ENCODE assay signal across 8 cellular contexts in the genomic region with DNA sequence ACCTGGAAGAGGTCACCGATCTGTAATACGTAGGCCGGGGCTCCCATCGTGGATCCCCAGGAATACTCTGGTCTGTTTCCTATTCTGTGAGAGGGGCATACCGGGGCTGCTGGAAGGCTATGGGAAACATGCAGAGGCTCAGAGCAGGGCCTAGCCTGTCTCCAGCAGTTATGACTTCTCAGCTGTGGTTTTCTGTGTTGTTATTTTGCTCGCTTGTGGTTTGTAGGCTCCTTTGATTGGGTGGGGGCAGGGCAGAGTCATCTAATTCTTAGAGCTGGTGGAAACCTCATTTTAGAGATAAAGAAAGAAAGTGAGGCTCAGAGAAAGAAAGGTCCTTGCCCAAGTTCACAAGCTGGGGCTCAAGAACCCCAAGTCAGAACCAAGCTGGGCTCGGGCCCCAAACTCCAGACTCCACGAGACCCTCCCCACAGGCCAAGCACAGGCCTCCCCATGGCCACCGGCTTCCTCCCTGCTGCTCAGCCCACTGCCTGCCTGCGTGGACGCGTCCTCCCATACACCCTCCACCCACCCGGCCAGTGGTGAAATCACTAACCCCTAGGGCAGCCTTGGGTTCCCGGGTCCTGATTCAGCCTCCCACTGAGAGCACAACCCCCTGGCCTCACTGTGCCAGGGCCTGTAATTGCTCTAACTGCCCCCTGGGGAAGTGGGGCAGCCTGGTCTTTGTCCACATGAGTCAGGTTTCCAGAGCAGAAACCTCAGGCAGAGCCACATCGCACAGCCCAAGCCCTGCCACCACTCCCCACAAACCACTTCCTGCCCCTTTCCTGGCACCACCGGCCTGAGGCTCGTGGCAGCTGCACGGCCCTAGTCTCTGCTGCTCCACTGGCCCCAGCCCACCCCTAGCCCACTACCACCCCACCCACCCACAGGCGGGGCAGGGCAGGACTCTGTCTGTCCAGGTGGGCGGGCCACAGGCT.
DNase-seq lines count a peak whose midpoint lies in the region; ATAC-seq, FAIRE-seq and TF ChIP-seq lines count a peak whose summit lies in the region.

No MANE protein-coding gene starts in this region.

- H3K36me3 Mint-ChIP-seq in Caco-2 (ENCODE audit: insufficient read depth, unreplicated experiment), result peaks cover 19% of the 10 kb centered on the region
- no peaks in the 10 kb centered on the region for H3K36me3 Mint-ChIP-seq in natural killer cell

- ATAC-seq in GM21576 (IDR thresholded peaks at IDR 0.05; ENCODE audit: unreplicated experiment), result peak; percentile 38
- peak; percentile 70 to 73 for ATAC-seq in activated CD4-positive, CD25-positive, alpha-beta regulatory T cell treated with anti-CD3 and anti-CD28 coated beads, Interleukin-2, amount 50 U/mL, for 24 hours
- peak; percentile 58 to 87 (median 81) for ATAC-seq in natural killer cell

- no peak for TF ChIP-seq POLR2A in transverse colon (IDR thresholded peaks at IDR 0.05)

- intact Hi-C loops in Caco-2 (cut with micrococcal nuclease; ENCODE audit: unreplicated experiment) (loop anchor here (5.0 kb wide), 1 partner anchor 900 kb away; no protein-coding TSS in a partner anchor), natural killer cell (cut with micrococcal nuclease) (loop anchor here (1.0 to 5.0 kb wide), 9 partner anchors 16 to 1024 kb away; partner anchors contain the start of gene TLE3), transverse colon (cut with DNase I; ENCODE audit: low total_unique reads) (loop anchor here (2.0 kb wide), 1 partner anchor 1014 kb away; no protein-coding TSS in a partner anchor)

- 77% methylated on average over 20 of the region's 20 CpGs; no CpG with 5 or more reads in 1 of the 2 donors for WGBS in transverse colon (ENCODE audit: low coverage in 1 of 2), 2 donors

- no peak for TF ChIP-seq CTCF in Caco-2 (IDR thresholded peaks at IDR 0.05; ENCODE audit: insufficient read depth in 1 of 2, low read depth in 1 of 2, low read length in 1 of 2, severe bottlenecking in 1 of 2, unreplicated experiment in 1 of 2)
- TF ChIP-seq CTCF in choroid plexus epithelial cell (conservative IDR thresholded peaks at IDR 0.05; ENCODE audit: low read depth, low read length), result no peak
- TF ChIP-seq CTCF in natural killer cell (IDR thresholded peaks at IDR 0.05), result no peak
- TF ChIP-seq CTCF in transverse colon (IDR thresholded peaks at IDR 0.05), result peak in 1 of 5 experiments; percentile 10
- no peak for TF ChIP-seq CTCF in D721Med (IDR thresholded peaks at IDR 0.05; ENCODE audit: insufficient read depth, missing control alignments)

- H3K27me3 Mint-ChIP-seq in Caco-2 (ENCODE audit: insufficient read depth, unreplicated experiment) (no peaks in the 10 kb centered on the region), natural killer cell (ENCODE audit: low read depth in 2 of 2) (peaks cover 33 to 47% of the 10 kb centered on the region in 2 donors)

- peak overlapping the region in 3 of 4 donors; percentile 16 to 64 (median 20) for H3K27ac ChIP-seq in transverse colon

- DNase-seq in Caco-2 (no peak), Kasumi-1 (lab: John Stamatoyannopoulos, UW) (peak; percentile 22 to 36), choroid plexus epithelial cell (ENCODE audit: low read depth) (peak; percentile 94), natural killer cell (peak; percentile 81), transverse colon (peak; percentile 76), D721Med (ENCODE audit: insufficient read length, low spot score) (no peak)

- no TSS peak for BruUV-seq in Caco-2 (replicated peaks; lab: Mats Ljungman, UMichigan)

- POLR2A ChIA-PET in Caco-2 (lab: Charles Lee), result interaction anchor here (0.7 kb wide), 1 partner anchor 1029 kb away, joined by 3 read pairs; no protein-coding TSS in a partner anchor

- CTCF ChIA-PET in Caco-2 (lab: Charles Lee), result no interaction called here

- H3K27ac Mint-ChIP-seq in Caco-2 (ENCODE audit: unreplicated experiment), result peak overlapping the region; percentile 98
- H3K27ac Mint-ChIP-seq in natural killer cell, result peak overlapping the region; percentile 77 to 96

- FAIRE-seq in D721Med (lab: Jason Lieb, UNC), result no peak

- in situ Hi-C loops in transverse colon (cut with MboI; ENCODE audit: low pct_ligation_motif_present in 1 of 4, low pct_unique_long_range_greater_than_20kb in 1 of 4, low sequenced_read_pairs in 3 of 4), result no loop called here

- TF ChIP-seq EP300 in transverse colon (IDR thresholded peaks at IDR 0.05; ENCODE audit: low read depth), result no peak

- H3K9me3 ChIP-seq in Caco-2 (no peaks in the 10 kb centered on the region), transverse colon (no peaks in the 10 kb centered on the region)

- no peak overlapping the region for H3K4me3 ChIP-seq in Caco-2 (ENCODE audit: low read depth, low read length)
- no peak overlapping the region for H3K4me3 ChIP-seq in choroid plexus epithelial cell (ENCODE audit: low read depth, low read length)
- H3K4me3 ChIP-seq in transverse colon, result no peak overlapping the region

- H3K36me3 ChIP-seq in Caco-2 (ENCODE audit: control insufficient read depth, insufficient read depth, low read length) (no peaks in the 10 kb centered on the region), transverse colon (no peaks in the 10 kb centered on the region)

- H3K4me3 Mint-ChIP-seq in Caco-2 (ENCODE audit: unreplicated experiment) (no peak overlapping the region), natural killer cell (peak overlapping the region; percentile 85)

- H3K4me1 Mint-ChIP-seq in Caco-2 (ENCODE audit: low read depth, unreplicated experiment), result peaks cover 53% of the 10 kb centered on the region
- H3K4me1 Mint-ChIP-seq in natural killer cell, result peaks cover 75 to 93% of the 10 kb centered on the region in 2 donors

- no peaks in the 10 kb centered on the region for H3K27me3 ChIP-seq in Caco-2 (replicated peaks; ENCODE audit: control insufficient read depth, insufficient read depth, low read length)
- no peaks in the 10 kb centered on the region for H3K27me3 ChIP-seq in transverse colon

- H3K9me3 Mint-ChIP-seq in Caco-2 (ENCODE audit: unreplicated experiment) (no peaks in the 10 kb centered on the region), natural killer cell (no peaks in the 10 kb centered on the region)

- H3K4me1 ChIP-seq in Caco-2, result peaks cover 41% of the 10 kb centered on the region
- peaks cover 0 to 25% (median 2%) of the 10 kb centered on the region in 4 donors for H3K4me1 ChIP-seq in transverse colon

Comparison
In these comparisons a context has a peak if more than half of its experiments do, and no peak if none do; other contexts are left out.
1. DNase-seq: peak in Kasumi-1 (2 of 2), choroid plexus epithelial cell (single experiment), natural killer cell (single experiment) and transverse colon (single experiment); none in Caco-2 (0 of 2) and D721Med (single experiment).
2. Peak in every context shown above with its lines, with median percentiles within 50 percentile points of each other: ATAC-seq.